ENCODE assay signal across 1 cellular context in the genomic region with DNA sequence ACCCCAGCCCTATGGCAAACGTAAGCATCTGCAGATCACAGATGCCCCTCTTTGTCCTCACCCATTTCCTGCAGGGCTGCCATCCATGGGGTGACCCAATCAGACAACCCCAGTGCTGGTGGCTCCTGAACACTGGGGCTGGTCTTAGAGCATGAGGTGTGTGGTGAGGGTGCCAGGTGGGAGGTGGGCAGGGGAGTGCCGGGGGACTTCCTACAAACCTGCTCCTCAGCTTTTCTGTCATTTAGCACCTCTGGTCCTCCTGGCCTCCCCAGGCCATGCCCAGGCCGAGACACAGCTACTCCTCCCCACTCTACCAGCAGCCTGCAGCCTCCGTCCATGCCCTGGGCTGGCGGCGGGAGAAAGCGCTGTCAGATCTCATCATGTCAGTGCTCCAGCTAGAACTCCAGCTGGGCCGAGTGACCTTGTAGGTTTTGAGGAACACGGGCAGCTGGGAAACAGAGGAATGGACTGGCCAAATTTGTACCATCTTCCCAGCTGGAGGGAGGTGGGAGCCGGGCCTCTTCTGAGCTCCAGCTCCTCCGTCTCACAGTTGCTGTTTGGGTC.
TF ChIP-seq lines count a peak whose summit lies in the region.

No MANE protein-coding gene starts in this region.

TF ChIP-seq in H1, 55 proteins besides CTCF, POLR2A, EP300 and RAD21:
- TF ChIP-seq JUN (IDR thresholded peaks at IDR 0.05; ENCODE audit: low read depth, low read length) (no peak), SUZ12 (IDR thresholded peaks at IDR 0.05; ENCODE audit: low read length) (no peak), TAF1 (IDR thresholded peaks at IDR 0.05; ENCODE audit: low read depth, low read length) (no peak), NRF1 (IDR thresholded peaks at IDR 0.05; ENCODE audit: low read depth, low read length) (no peak), CBX8 (IDR thresholded peaks at IDR 0.05; ENCODE audit: borderline replicate concordance, low read depth, low read length) (no peak), KDM5A (IDR thresholded peaks at IDR 0.05; ENCODE audit: low read length) (no peak)
